Comparison of ENCODE assay signal across 1 cellular context in the genomic region with DNA sequence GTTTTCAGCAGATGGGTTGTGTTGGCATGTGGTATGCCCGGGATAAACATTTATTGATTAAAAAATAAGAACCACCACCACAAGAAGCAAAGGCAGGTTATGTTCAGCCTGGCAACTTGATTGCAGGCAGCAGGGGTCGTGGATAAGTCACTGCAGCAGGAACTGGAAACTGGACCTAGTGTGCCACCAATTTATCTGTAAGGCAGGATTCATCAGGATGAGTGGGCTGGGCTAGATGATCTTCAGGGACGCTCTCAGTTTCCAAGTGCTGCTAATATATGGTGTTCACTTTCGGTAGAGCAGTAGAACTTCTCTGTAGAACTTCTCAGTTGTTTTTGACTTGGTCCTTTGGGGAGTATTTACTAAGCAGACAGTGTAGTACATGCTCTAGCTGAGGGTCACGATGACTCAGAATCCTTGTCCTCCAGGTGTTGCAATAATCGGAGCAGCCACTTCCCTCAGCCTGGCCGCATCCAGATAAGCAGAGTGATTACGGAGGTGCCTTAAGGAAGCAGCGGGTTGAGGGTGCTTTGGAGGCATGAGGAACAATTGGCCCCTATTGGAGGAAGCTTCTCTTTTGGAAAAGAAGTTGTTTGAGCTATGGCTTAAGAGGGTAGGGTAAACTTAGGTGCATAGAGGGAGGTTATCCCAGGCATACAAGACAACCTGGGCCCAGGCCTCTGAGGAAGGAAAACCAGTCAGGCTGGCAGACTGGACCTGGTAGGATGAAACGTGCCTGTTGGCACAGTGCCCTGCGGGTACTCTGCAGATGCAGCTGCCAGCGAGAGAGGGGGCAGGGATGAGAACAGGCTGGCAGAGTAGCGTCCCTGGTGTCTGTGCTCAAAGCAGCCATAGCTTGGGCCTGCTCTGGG.
TF ChIP-seq lines count a peak whose summit lies in the region.

No MANE protein-coding gene starts in this region.

TF ChIP-seq in SK-N-SH treated with all-trans-retinoic acid at 6 μM for 48 hours, 23 proteins besides CTCF, POLR2A, EP300 and RAD21 (continued from another document):
- TF ChIP-seq, protein P1, sequence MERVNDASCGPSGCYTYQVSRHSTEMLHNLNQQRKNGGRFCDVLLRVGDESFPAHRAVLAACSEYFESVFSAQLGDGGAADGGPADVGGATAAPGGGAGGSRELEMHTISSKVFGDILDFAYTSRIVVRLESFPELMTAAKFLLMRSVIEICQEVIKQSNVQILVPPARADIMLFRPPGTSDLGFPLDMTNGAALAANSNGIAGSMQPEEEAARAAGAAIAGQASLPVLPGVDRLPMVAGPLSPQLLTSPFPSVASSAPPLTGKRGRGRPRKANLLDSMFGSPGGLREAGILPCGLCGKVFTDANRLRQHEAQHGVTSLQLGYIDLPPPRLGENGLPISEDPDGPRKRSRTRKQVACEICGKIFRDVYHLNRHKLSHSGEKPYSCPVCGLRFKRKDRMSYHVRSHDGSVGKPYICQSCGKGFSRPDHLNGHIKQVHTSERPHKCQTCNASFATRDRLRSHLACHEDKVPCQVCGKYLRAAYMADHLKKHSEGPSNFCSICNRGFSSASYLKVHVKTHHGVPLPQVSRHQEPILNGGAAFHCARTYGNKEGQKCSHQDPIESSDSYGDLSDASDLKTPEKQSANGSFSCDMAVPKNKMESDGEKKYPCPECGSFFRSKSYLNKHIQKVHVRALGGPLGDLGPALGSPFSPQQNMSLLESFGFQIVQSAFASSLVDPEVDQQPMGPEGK (CRISPR knock-in tag; IDR thresholded peaks at IDR 0.05; ENCODE audit: borderline replicate concordance) = no peak
- TF ChIP-seq ZC3H10 (CRISPR knock-in tag; IDR thresholded peaks at IDR 0.05) (no peak), SNAI2 (CRISPR knock-in tag; IDR thresholded peaks at IDR 0.05) (no peak), ZNF70 (CRISPR knock-in tag; IDR thresholded peaks at IDR 0.05) (no peak), ZFP3 (CRISPR knock-in tag; IDR thresholded peaks at IDR 0.05) (peak; percentile 46; the same call in 1 of the 2 replicates), OSR1 (CRISPR knock-in tag; IDR thresholded peaks at IDR 0.05) (no peak), RARB (CRISPR knock-in tag; IDR thresholded peaks at IDR 0.05) (no peak), GLIS3 (CRISPR knock-in tag; IDR thresholded peaks at IDR 0.05) (no peak), ARNTL (CRISPR knock-in tag; IDR thresholded peaks at IDR 0.05; ENCODE audit: borderline replicate concordance, low read depth) (no peak), CREB5 (CRISPR knock-in tag; IDR thresholded peaks at IDR 0.05; ENCODE audit: low read depth) (no peak), ISL1 (CRISPR knock-in tag; IDR thresholded peaks at IDR 0.05) (0 out of 2 replicates have a peak, but pooled peaks have one; percentile 21), ZNF565 (CRISPR knock-in tag; conservative IDR thresholded peaks at IDR 0.05; ENCODE audit: low read depth) (no peak)
TF ChIP-seq in SK-N-SH treated with all-trans-retinoic acid at 6 μM for 48 hours: peak in this region for 3.
